In genomic region chr5:13250450-13251291, GRCh38 we compare ENCODE assay signal across 8 cellular contexts.
A peak's percentile ranks its signal among the peaks of the same experiment; 100 is the strongest.
DNase-seq lines count a peak whose midpoint lies in the region; ATAC-seq, FAIRE-seq and TF ChIP-seq lines count a peak whose summit lies in the region.

No MANE protein-coding gene starts in this region.

- FAIRE-seq in endothelial cell of umbilical vein (lab: Jason Lieb, UNC) = peak; percentile 44

- H4K20me1 ChIP-seq in MM.1S (ENCODE audit: insufficient read depth, low read length) (no peaks in the 10 kb centered on the region), endothelial cell of umbilical vein (replicated peaks; ENCODE audit: control insufficient read depth, extremely low read depth, insufficient read depth, low read length) (no peaks in the 10 kb centered on the region)

- TF ChIP-seq CTCF in MM.1S (IDR thresholded peaks at IDR 0.05; ENCODE audit: low read length) (peak; percentile 60), endothelial cell of umbilical vein (IDR thresholded peaks at IDR 0.05; ENCODE audit: extremely low read depth in 1 of 2, insufficient read depth in 1 of 2, low read depth in 1 of 2, low read length in 2 of 2) (peak; percentile 51 to 58)

- no peak overlapping the region for H3K4me3 Mint-ChIP-seq in stimulated activated naive CD8-positive, alpha-beta T cell treated with anti-CD3 and anti-CD28 coated beads, Interleukin-15, amount 100 ng/mL, for 72 hours
- H3K4me3 Mint-ChIP-seq in naive thymus-derived CD8-positive, alpha-beta T cell = no peak overlapping the region
- no peak overlapping the region for H3K4me3 Mint-ChIP-seq in activated CD4-positive, alpha-beta memory T cell treated with anti-CD3 and anti-CD28 coated beads for 36 hours

- peak; percentile 70 for ATAC-seq in GM19035 (IDR thresholded peaks at IDR 0.05; ENCODE audit: unreplicated experiment)
- no peak for ATAC-seq in stimulated activated naive CD8-positive, alpha-beta T cell treated with anti-CD3 and anti-CD28 coated beads, Interleukin-15, amount 100 ng/mL, for 72 hours
- no peak for ATAC-seq in naive thymus-derived CD8-positive, alpha-beta T cell

- H3K36me3 Mint-ChIP-seq in naive thymus-derived CD8-positive, alpha-beta T cell = no peaks in the 10 kb centered on the region
- H3K36me3 Mint-ChIP-seq in activated CD4-positive, alpha-beta memory T cell treated with anti-CD3 and anti-CD28 coated beads for 36 hours = no peaks in the 10 kb centered on the region

- H3K27me3 ChIP-seq in MM.1S (replicated peaks; ENCODE audit: insufficient read depth, low read length) = no peaks in the 10 kb centered on the region
- H3K27me3 ChIP-seq in endothelial cell of umbilical vein (ENCODE audit: control insufficient read depth in 2 of 2, insufficient read depth in 2 of 2, low read length in 2 of 2) = no peaks in the 10 kb centered on the region

- H3K4me2 ChIP-seq in MM.1S (ENCODE audit: low read depth, low read length) (no peak overlapping the region), endothelial cell of umbilical vein (ENCODE audit: insufficient read depth, low read length) (peak overlapping the region; percentile 6)

- H3K9ac ChIP-seq in MM.1S (ENCODE audit: low read length) (no peak overlapping the region), endothelial cell of umbilical vein (replicated peaks; ENCODE audit: extremely low read depth, insufficient read depth, low read length) (peak overlapping the region; percentile 83)

- no peaks in the 10 kb centered on the region for H3K9me3 ChIP-seq in MM.1S (replicated peaks; ENCODE audit: insufficient read depth, low read length)
- no peaks in the 10 kb centered on the region for H3K9me3 ChIP-seq in endothelial cell of umbilical vein (replicated peaks; ENCODE audit: control insufficient read depth, insufficient read depth, low read length)

- H3K9me3 Mint-ChIP-seq in stimulated activated naive CD8-positive, alpha-beta T cell treated with anti-CD3 and anti-CD28 coated beads, Interleukin-15, amount 100 ng/mL, for 72 hours = peaks cover 0 to under 1% of the 10 kb centered on the region in 2 donors
- H3K9me3 Mint-ChIP-seq in naive thymus-derived CD8-positive, alpha-beta T cell = peaks cover 0 to 25% (median 4%) of the 10 kb centered on the region in 9 donors
- H3K9me3 Mint-ChIP-seq in activated CD4-positive, alpha-beta memory T cell treated with anti-CD3 and anti-CD28 coated beads for 36 hours = peaks cover 14% of the 10 kb centered on the region

- dilution Hi-C loops in endothelial cell of umbilical vein (cut with MboI; ENCODE audit: extremely low pct_ligation_motif_present, low sequenced_read_pairs) = no loop called here

- H3K4me1 Mint-ChIP-seq in stimulated activated naive CD8-positive, alpha-beta T cell treated with anti-CD3 and anti-CD28 coated beads, Interleukin-15, amount 100 ng/mL, for 72 hours = no peaks in the 10 kb centered on the region
- no peaks in the 10 kb centered on the region for H3K4me1 Mint-ChIP-seq in naive thymus-derived CD8-positive, alpha-beta T cell
- no peaks in the 10 kb centered on the region for H3K4me1 Mint-ChIP-seq in activated CD4-positive, alpha-beta memory T cell treated with anti-CD3 and anti-CD28 coated beads for 36 hours (ENCODE audit: low read depth)

- no peaks in the 10 kb centered on the region for H3F3A ChIP-seq in MM.1S (ENCODE audit: insufficient read depth, low read length)

- H3K9me2 ChIP-seq in MM.1S (replicated peaks; ENCODE audit: insufficient read depth, low read length) = no peaks in the 10 kb centered on the region

- H3K4me3 ChIP-seq in MM.1S (ENCODE audit: low read length) = no peak overlapping the region
- no peak overlapping the region for H3K4me3 ChIP-seq in endothelial cell of umbilical vein (replicated peaks in 1 of 3; ENCODE audit: insufficient read depth in 1 of 3, low read depth in 1 of 3, low read length in 3 of 3)

- BruUV-seq in endothelial cell of umbilical vein (replicated peaks; lab: Mats Ljungman, UMichigan) = no TSS peak

- 0 out of 2 replicates have a peak, but pooled peaks cover 7% of the 10 kb centered on the region for H3K4me1 ChIP-seq in MM.1S (ENCODE audit: low read length)
- H3K4me1 ChIP-seq in endothelial cell of umbilical vein (ENCODE audit: control insufficient read depth, extremely low read depth, insufficient read depth, low read length) = peaks cover 44% of the 10 kb centered on the region

- DNase-seq in ACHN (peak; percentile 35), MM.1S (peak; percentile 46), endothelial cell of umbilical vein (ENCODE audit: low read depth, low spot score) (peak; percentile 39), NCI-H2196 (lab: John Stamatoyannopoulos, UW; ENCODE audit: unreplicated experiment) (no peak)
- no peak for DNase-seq in stimulated activated naive CD8-positive, alpha-beta T cell treated with anti-CD3 and anti-CD28 coated beads, Interleukin-15, amount 100 ng/mL, for 72 hours
- DNase-seq in naive thymus-derived CD8-positive, alpha-beta T cell = no peak
- no peak for DNase-seq in activated CD4-positive, alpha-beta memory T cell treated with anti-CD3 and anti-CD28 coated beads for 36 hours

- H3K27ac ChIP-seq in MM.1S (ENCODE audit: low read length) (no peak overlapping the region), endothelial cell of umbilical vein (ENCODE audit: insufficient read depth, low read depth, low read length) (peak overlapping the region; percentile 94)

- in situ Hi-C loops in ACHN (cut with HindIII; ENCODE audit: low pct_ligation_motif_present, low pct_unique_long_range_greater_than_20kb, low sequenced_read_pairs) = no loop called here

- CTCF ChIA-PET in endothelial cell of umbilical vein (lab: Charles Lee) = interaction anchor here (0.6 to 3.0 kb wide), 6 partner anchors 11 to 339 kb away, joined by 3 to 17 read pairs (median 4); no protein-coding TSS in a partner anchor
- CTCF ChIA-PET in activated CD4-positive, alpha-beta memory T cell treated with anti-CD3 and anti-CD28 coated beads for 36 hours (lab: Charles Lee) = interaction anchor here (1.1 to 1.2 kb wide), 2 partner anchors 9 to 28 kb away, joined by 3 to 5 read pairs; no protein-coding TSS in a partner anchor

- no peaks in the 10 kb centered on the region for H3K9me1 ChIP-seq in endothelial cell of umbilical vein (replicated peaks; ENCODE audit: control insufficient read depth, extremely low read depth, insufficient read depth, low read length)

- TF ChIP-seq POLR2A in endothelial cell of umbilical vein (IDR thresholded peaks at IDR 0.05; ENCODE audit: low read depth, low read length) = no peak

- H3K27ac Mint-ChIP-seq in stimulated activated naive CD8-positive, alpha-beta T cell treated with anti-CD3 and anti-CD28 coated beads, Interleukin-15, amount 100 ng/mL, for 72 hours = no peak overlapping the region
- H3K27ac Mint-ChIP-seq in naive thymus-derived CD8-positive, alpha-beta T cell = no peak overlapping the region
- H3K27ac Mint-ChIP-seq in activated CD4-positive, alpha-beta memory T cell treated with anti-CD3 and anti-CD28 coated beads for 36 hours = no peak overlapping the region

- intact Hi-C loops in endothelial cell of umbilical vein (cut with micrococcal nuclease) = loop anchor here (5.0 kb wide), 1 partner anchor 412 kb away; no protein-coding TSS in a partner anchor
- intact Hi-C loops in activated CD4-positive, alpha-beta memory T cell treated with anti-CD3 and anti-CD28 coated beads for 36 hours (cut with micrococcal nuclease) = no loop called here

- H2AFZ ChIP-seq in MM.1S (ENCODE audit: low read length) (no peak overlapping the region), endothelial cell of umbilical vein (ENCODE audit: low read depth, low read length) (no peak overlapping the region)

- H3K36me3 ChIP-seq in MM.1S (replicated peaks; ENCODE audit: insufficient read depth, low read length) = no peaks in the 10 kb centered on the region
- H3K36me3 ChIP-seq in endothelial cell of umbilical vein (ENCODE audit: control insufficient read depth in 2 of 2, extremely low read depth in 1 of 2, insufficient read depth in 2 of 2, low read length in 2 of 2) = no peaks in the 10 kb centered on the region

- no peaks in the 10 kb centered on the region for H3K79me2 ChIP-seq in MM.1S (ENCODE audit: low read length)
- no peaks in the 10 kb centered on the region for H3K79me2 ChIP-seq in endothelial cell of umbilical vein (ENCODE audit: control insufficient read depth, insufficient read depth, low read length)

- POLR2A ChIA-PET in endothelial cell of umbilical vein (lab: Charles Lee) = no interaction called here
- POLR2A ChIA-PET in naive thymus-derived CD8-positive, alpha-beta T cell (lab: Charles Lee) = no interaction called here
- POLR2A ChIA-PET in activated CD4-positive, alpha-beta memory T cell treated with anti-CD3 and anti-CD28 coated beads for 36 hours (lab: Charles Lee) = no interaction called here

- H3K27me3 Mint-ChIP-seq in stimulated activated naive CD8-positive, alpha-beta T cell treated with anti-CD3 and anti-CD28 coated beads, Interleukin-15, amount 100 ng/mL, for 72 hours = no peaks in the 10 kb centered on the region
- no peaks in the 10 kb centered on the region for H3K27me3 Mint-ChIP-seq in naive thymus-derived CD8-positive, alpha-beta T cell
- H3K27me3 Mint-ChIP-seq in activated CD4-positive, alpha-beta memory T cell treated with anti-CD3 and anti-CD28 coated beads for 36 hours = no peaks in the 10 kb centered on the region

TF ChIP-seq in endothelial cell of umbilical vein, 7 proteins besides CTCF, POLR2A, EP300 and RAD21:
- no peak for TF ChIP-seq EZH2 (IDR thresholded peaks at IDR 0.05; ENCODE audit: borderline replicate concordance, low read depth, low read length, severe bottlenecking)
- TF ChIP-seq POLR2AphosphoS5 (IDR thresholded peaks at IDR 0.05; ENCODE audit: insufficient read depth, low read depth, low read length) = no peak
- TF ChIP-seq FOS (IDR thresholded peaks at IDR 0.05; ENCODE audit: borderline replicate concordance, insufficient read depth, low read length) = no peak
- no peak for TF ChIP-seq MYC (IDR thresholded peaks at IDR 0.05; ENCODE audit: low read depth, low read length)

Comparison
In these comparisons a context has a peak if more than half of its experiments do, and no peak if none do; other contexts are left out.
1. DNase-seq: peak in ACHN (single experiment), MM.1S (single experiment) and endothelial cell of umbilical vein (single experiment); none in NCI-H2196 (single experiment), stimulated activated naive CD8-positive, alpha-beta T cell treated with anti-CD3 and anti-CD28 coated beads, Interleukin-15, amount 100 ng/mL, for 72 hours (0 of 2), naive thymus-derived CD8-positive, alpha-beta T cell (0 of 10) and activated CD4-positive, alpha-beta memory T cell treated with anti-CD3 and anti-CD28 coated beads for 36 hours (single experiment).